ENCODE assay signal across 17 cellular contexts in the genomic region with DNA sequence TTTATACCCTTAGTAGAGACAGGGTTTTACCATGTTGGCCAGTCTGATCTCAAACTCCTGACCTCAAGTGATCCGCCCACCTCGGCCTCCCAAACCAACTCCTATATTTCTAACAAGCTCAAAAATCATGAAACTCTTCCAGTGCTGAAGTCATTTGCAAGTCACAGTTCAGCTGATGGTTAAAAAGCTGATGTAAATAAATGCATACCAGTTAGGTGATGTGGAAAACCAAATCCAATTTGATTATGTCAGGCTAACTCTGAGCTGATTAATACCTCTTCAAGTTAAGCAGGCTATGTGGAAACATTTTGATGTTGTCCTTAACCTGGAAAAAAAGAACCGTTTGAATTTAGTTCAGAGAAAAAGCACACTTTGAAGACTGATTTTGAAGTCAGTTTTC. TPM values are rescaled to one million over a fixed set of nuclear protein-coding genes. Genes with fewer than 3 reads are reported as not detected.
DNase-seq lines count a peak whose midpoint lies in the region; ATAC-seq and TF ChIP-seq lines count a peak whose summit lies in the region.
"Had no signal": no experiment of that assay in that cellular context is flagged by ENCODE, and none has a peak within 500 bp of the region (broad histone marks: within the 10 kb centered on the region; RNA-seq: fewer than 3 reads in every experiment).

No MANE protein-coding gene starts in this region.

- H3K4me3 ChIP-seq in esophagus muscularis mucosa (no peak overlapping the region), endodermal cell (ENCODE audit: low read length) (no peak overlapping the region), Caco-2 (ENCODE audit: low read depth, low read length) (no peak overlapping the region)

- TF ChIP-seq CTCF in esophagus muscularis mucosa (IDR thresholded peaks at IDR 0.05) (no peak), nephron (IDR thresholded peaks at IDR 0.05; ENCODE audit: unreplicated experiment in 3 of 3) (no peak), endodermal cell (conservative IDR thresholded peaks at IDR 0.05) (no peak), Caco-2 (IDR thresholded peaks at IDR 0.05; ENCODE audit: insufficient read depth in 1 of 2, low read depth in 1 of 2, low read length in 1 of 2, severe bottlenecking in 1 of 2, unreplicated experiment in 1 of 2) (no peak)

- TF ChIP-seq POLR2A in esophagus muscularis mucosa (IDR thresholded peaks at IDR 0.05; ENCODE audit: low read depth): no peak

- POLR2A ChIA-PET in Caco-2 (lab: Charles Lee): no interaction called here

- 83% methylated on average over 3 of the region's 3 CpGs for WGBS in esophagus muscularis mucosa
- WGBS in endodermal cell (ENCODE audit: insufficient coverage in 1 of 2, insufficient read length in 1 of 2), 2 experiments: 90 to 93% methylated on average over 1 to 3 of the region's 3 CpGs

- H3K36me3 ChIP-seq in esophagus muscularis mucosa: peaks cover 21 to 56% (median 35%) of the 10 kb centered on the region in 4 donors
- no peaks in the 10 kb centered on the region for H3K36me3 ChIP-seq in endodermal cell (ENCODE audit: control insufficient read depth, insufficient read depth, low read length)
- no peaks in the 10 kb centered on the region for H3K36me3 ChIP-seq in Caco-2 (ENCODE audit: control insufficient read depth, insufficient read depth, low read length)

- H3K9ac ChIP-seq in endodermal cell (ENCODE audit: extremely low read depth, low read length, poor library complexity, severe bottlenecking): no peak overlapping the region

- ATAC-seq in HG02852 (IDR thresholded peaks at IDR 0.05; ENCODE audit: unreplicated experiment): no peak
- ATAC-seq: Right ventricle myocardium inferior, SK-N-SH treated with all-trans-retinoic acid at 6 μM for 48 hours had no signal

- H3K27me3 Mint-ChIP-seq in nephron (ENCODE audit: low read depth) (no peaks in the 10 kb centered on the region), endodermal cell (ENCODE audit: insufficient read depth) (peaks cover 64% of the 10 kb centered on the region), Caco-2 (ENCODE audit: insufficient read depth, unreplicated experiment) (no peaks in the 10 kb centered on the region)

- CTCF ChIA-PET in Caco-2 (lab: Charles Lee): no interaction called here

- peak overlapping the region; percentile 30 to 90 (median 59) for H3K27ac Mint-ChIP-seq in nephron
- no peak overlapping the region for H3K27ac Mint-ChIP-seq in endodermal cell
- H3K27ac Mint-ChIP-seq in Caco-2 (ENCODE audit: unreplicated experiment): no peak overlapping the region
- H3K27ac Mint-ChIP-seq: CD8-positive, alpha-beta memory T cell had no signal

- no TSS peak for BruUV-seq in Caco-2 (replicated peaks; lab: Mats Ljungman, UMichigan)

- TF ChIP-seq EP300 in esophagus muscularis mucosa (IDR thresholded peaks at IDR 0.05): no peak

- H3K4me1 Mint-ChIP-seq in nephron (peaks cover 41% of the 10 kb centered on the region), endodermal cell (no peaks in the 10 kb centered on the region), Caco-2 (ENCODE audit: low read depth, unreplicated experiment) (no peaks in the 10 kb centered on the region)
- H3K4me1 Mint-ChIP-seq: CD8-positive, alpha-beta memory T cell had no signal

- H3K27me3 ChIP-seq in esophagus muscularis mucosa: no peaks in the 10 kb centered on the region
- peaks cover 55% of the 10 kb centered on the region for H3K27me3 ChIP-seq in endodermal cell (ENCODE audit: control insufficient read depth, insufficient read depth, low read length, poor library complexity, severe bottlenecking)
- H3K27me3 ChIP-seq in Caco-2 (replicated peaks; ENCODE audit: control insufficient read depth, insufficient read depth, low read length): no peaks in the 10 kb centered on the region

- H3K9me3 ChIP-seq in esophagus muscularis mucosa: peaks cover 0 to 9% (median 7%) of the 10 kb centered on the region in 4 donors
- H3K9me3 ChIP-seq in endodermal cell (ENCODE audit: control insufficient read depth, low read length): peaks cover 15% of the 10 kb centered on the region
- no peaks in the 10 kb centered on the region for H3K9me3 ChIP-seq in Caco-2

- intact Hi-C loops in esophagus muscularis mucosa (cut with DNase I): no loop called here
- intact Hi-C loops in Caco-2 (cut with micrococcal nuclease; ENCODE audit: unreplicated experiment): no loop called here

- H3K4me1 ChIP-seq in esophagus muscularis mucosa (peaks cover 17 to 58% (median 55%) of the 10 kb centered on the region in 4 donors), endodermal cell (ENCODE audit: control insufficient read depth, insufficient read depth, low read length) (peaks cover 2% of the 10 kb centered on the region), Caco-2 (no peaks in the 10 kb centered on the region)

- H3K27ac ChIP-seq in esophagus muscularis mucosa (replicated peaks in 1 of 4) (peak overlapping the region; percentile 85 to 89 (median 88)), endodermal cell (ENCODE audit: low read depth, low read length) (no peak overlapping the region)

- DNase-seq in NCI-H82 (lab: John Stamatoyannopoulos, UW) (peak; percentile 62), esophagus muscularis mucosa (ENCODE audit: extremely low spot score) (no peak), endodermal cell (no peak), NCI-H1092 (lab: John Stamatoyannopoulos, UW) (no peak), Caco-2 (no peak)
- DNase-seq: CD8-positive, alpha-beta memory T cell; H7; NCI-H1105; NCI-H187; NCI-H446 treated with DMSO at 0.1 percent for 48 hours; NCI-H748 treated with DMSO at 0.1 percent for 48 hours had no signal

- H3K9me3 Mint-ChIP-seq in nephron (peaks cover 19% of the 10 kb centered on the region), endodermal cell (peaks cover 7% of the 10 kb centered on the region), Caco-2 (ENCODE audit: unreplicated experiment) (no peaks in the 10 kb centered on the region)

- H3K36me3 Mint-ChIP-seq in nephron (ENCODE audit: low read depth): peaks cover 54% of the 10 kb centered on the region
- no peaks in the 10 kb centered on the region for H3K36me3 Mint-ChIP-seq in endodermal cell (ENCODE audit: low read depth)
- no peaks in the 10 kb centered on the region for H3K36me3 Mint-ChIP-seq in Caco-2 (ENCODE audit: insufficient read depth, unreplicated experiment)
- H3K36me3 Mint-ChIP-seq: CD8-positive, alpha-beta memory T cell had no signal

- H3K4me3 Mint-ChIP-seq in nephron: no peak overlapping the region
- no peak overlapping the region for H3K4me3 Mint-ChIP-seq in endodermal cell
- H3K4me3 Mint-ChIP-seq in Caco-2 (ENCODE audit: unreplicated experiment): no peak overlapping the region
- H3K4me3 Mint-ChIP-seq: CD8-positive, alpha-beta memory T cell had no signal

RNA-seq across cellular contexts. Expression of a gene that starts 51.0 kb away (rescaled TPM):
- total RNA-seq in esophagus muscularis mucosa: under 1 TPM in 1 of 4 donors, not detected in 3; 0.34 TPM
- not detected for total RNA-seq in endodermal cell
- polyA plus RNA-seq in endodermal cell (2013, experiment 1 of 2): not detected
- polyA plus RNA-seq in endodermal cell (2013, experiment 2 of 2): not detected
- not detected in 2 replicates for total RNA-seq in Caco-2 (2022)
- total RNA-seq: CD8-positive, alpha-beta memory T cell; H7; HT1080; Right ventricle myocardium inferior had no signal
- polyA plus RNA-seq: BJ; CD8-positive, alpha-beta memory T cell had no signal

Comparison
In these comparisons a context has a peak if more than half of its experiments do, and no peak if none do; other contexts are left out.
1. H3K27ac Mint-ChIP-seq: peak in nephron (3 of 3); none in endodermal cell (single experiment) and Caco-2 (single experiment).